In genomic region chr10:44865289-44865671, GRCh38 we compare ENCODE assay signal across 9 cellular contexts. TPM values are rescaled to one million over a fixed set of nuclear protein-coding genes. Genes with fewer than 3 reads are reported as not detected.
DNase-seq lines count a peak whose midpoint lies in the region; ATAC-seq, FAIRE-seq and TF ChIP-seq lines count a peak whose summit lies in the region.
"Had no signal": no experiment of that assay in that cellular context is flagged by ENCODE, and none has a peak within 500 bp of the region (broad histone marks: within the 10 kb centered on the region; RNA-seq: fewer than 3 reads in every experiment).

No MANE protein-coding gene starts in this region.

- no peaks in the 10 kb centered on the region for H3K36me3 ChIP-seq in astrocyte (ENCODE audit: insufficient read depth, low read length)
- H3K36me3 ChIP-seq in thyroid gland = no peaks in the 10 kb centered on the region

- H3K27me3 Mint-ChIP-seq in activated T-cell treated with anti-CD3 and anti-CD28 coated beads, Interleukin-2, amount 50 U/mL, for 72 hours (ENCODE audit: low read depth) = peaks cover 77% of the 10 kb centered on the region
- H3K27me3 Mint-ChIP-seq in astrocyte (ENCODE audit: low read depth, unreplicated experiment) = peaks cover 23% of the 10 kb centered on the region

- no peaks in the 10 kb centered on the region for H3K36me3 Mint-ChIP-seq in activated T-cell treated with anti-CD3 and anti-CD28 coated beads, Interleukin-2, amount 50 U/mL, for 72 hours (ENCODE audit: insufficient read depth in 2 of 2)
- H3K36me3 Mint-ChIP-seq in astrocyte (ENCODE audit: low read depth, unreplicated experiment) = no peaks in the 10 kb centered on the region

- H3K27ac Mint-ChIP-seq in activated T-cell treated with anti-CD3 and anti-CD28 coated beads, Interleukin-2, amount 50 U/mL, for 72 hours = no peak overlapping the region
- H3K27ac Mint-ChIP-seq in astrocyte (ENCODE audit: unreplicated experiment) = no peak overlapping the region

- no peaks in the 10 kb centered on the region for H3K27me3 ChIP-seq in astrocyte (ENCODE audit: insufficient read depth, low read length)
- H3K27me3 ChIP-seq in thyroid gland = no peaks in the 10 kb centered on the region

- peaks cover 27% of the 10 kb centered on the region for H3K4me1 ChIP-seq in astrocyte (ENCODE audit: insufficient read depth, low read length)
- H3K4me1 ChIP-seq in thyroid gland = peaks cover 0 to 6% of the 10 kb centered on the region in 2 donors

- peak overlapping the region; percentile 87 to 94 for H3K4me3 Mint-ChIP-seq in activated T-cell treated with anti-CD3 and anti-CD28 coated beads, Interleukin-2, amount 50 U/mL, for 72 hours
- H3K4me3 Mint-ChIP-seq in astrocyte (ENCODE audit: unreplicated experiment) = peak overlapping the region; percentile 71

- H2AFZ ChIP-seq in astrocyte (ENCODE audit: low read depth, low read length) = peak overlapping the region; percentile 62

- no peak overlapping the region for H3K27ac ChIP-seq in astrocyte (ENCODE audit: low read depth, low read length)
- peak overlapping the region in 2 of 3 donors; percentile 66 to 67 for H3K27ac ChIP-seq in thyroid gland

- no peaks in the 10 kb centered on the region for H3K9me3 Mint-ChIP-seq in activated T-cell treated with anti-CD3 and anti-CD28 coated beads, Interleukin-2, amount 50 U/mL, for 72 hours
- peaks cover 7% of the 10 kb centered on the region for H3K9me3 Mint-ChIP-seq in astrocyte (ENCODE audit: unreplicated experiment)

- H3K4me2 ChIP-seq in astrocyte (ENCODE audit: low read length) = peak overlapping the region; percentile 87

- H4K20me1 ChIP-seq in astrocyte (ENCODE audit: insufficient read depth, low read length) = no peaks in the 10 kb centered on the region

- H3K4me1 Mint-ChIP-seq in activated T-cell treated with anti-CD3 and anti-CD28 coated beads, Interleukin-2, amount 50 U/mL, for 72 hours (ENCODE audit: low read depth) = peaks cover 17% of the 10 kb centered on the region
- peaks cover 14% of the 10 kb centered on the region for H3K4me1 Mint-ChIP-seq in astrocyte (ENCODE audit: low read depth, unreplicated experiment)

- no peak for TF ChIP-seq CTCF in astrocyte (IDR thresholded peaks at IDR 0.05; ENCODE audit: insufficient read depth, low read depth, low read length)
- no peak for TF ChIP-seq CTCF in thyroid gland (IDR thresholded peaks at IDR 0.05)

- H3K79me2 ChIP-seq in astrocyte (ENCODE audit: insufficient read depth, low read length) = no peaks in the 10 kb centered on the region

- H3K9ac ChIP-seq in astrocyte (ENCODE audit: low read length) = peak overlapping the region; percentile 76

- H3K9me3 ChIP-seq in astrocyte (ENCODE audit: insufficient read depth, low read depth, low read length) = no peaks in the 10 kb centered on the region
- no peaks in the 10 kb centered on the region for H3K9me3 ChIP-seq in thyroid gland

- TF ChIP-seq POLR2A in thyroid gland (IDR thresholded peaks at IDR 0.05) = no peak

- 36 to 66% methylated on average over 8 to 16 of the region's 16 CpGs for WGBS in thyroid gland, 2 donors

- no peak for FAIRE-seq in astrocyte (lab: Jason Lieb, UNC)

- H3K4me3 ChIP-seq in astrocyte (ENCODE audit: insufficient read depth, low read depth, low read length) (peak overlapping the region; percentile 67), thyroid gland (replicated peaks in 1 of 3) (no peak overlapping the region)

- no peak for ATAC-seq in activated T-cell treated with anti-CD3 and anti-CD28 coated beads, Interleukin-2, amount 50 U/mL, for 72 hours (replicated peaks in 1 of 2)
- peak; percentile 3 for ATAC-seq in left lobe of liver
- no peak for ATAC-seq in HG03108 (IDR thresholded peaks at IDR 0.05; ENCODE audit: unreplicated experiment)

- no peak for DNase-seq in activated T-cell treated with anti-CD3 and anti-CD28 coated beads, Interleukin-2, amount 50 U/mL, for 72 hours
- no peak for DNase-seq in activated T-cell treated with anti-CD3 and anti-CD28 coated beads, Interleukin-2, amount 50 U/mL, for 1 hour
- DNase-seq in astrocyte (ENCODE audit: low read depth) (no peak), left lobe of liver (ENCODE audit: low spot score) (peak; percentile 46), thyroid gland (peak in 1 of 2 donors; percentile 17), LoVo (ENCODE audit: low spot score) (no peak)
- DNase-seq in activated CD4-positive, alpha-beta T cell treated with anti-CD3 and anti-CD28 coated beads, Interleukin-2, amount 50 U/mL, for 4 hours = no peak

- intact Hi-C loops in thyroid gland (cut with DNase I) = no loop called here

RNA-seq across cellular contexts. Expression of gene TMEM72, which starts 45.9 kb away (rescaled TPM):
- total RNA-seq in activated T-cell treated with anti-CD3 and anti-CD28 coated beads, Interleukin-2, amount 50 U/mL, for 72 hours = not detected
- total RNA-seq in astrocyte (not detected in 2 replicates), left lobe of liver (not detected), thyroid gland (not detected)
- total RNA-seq: HT1080 had no signal
